Comparison of ENCODE assay signal across 1 cellular context in the genomic region with DNA sequence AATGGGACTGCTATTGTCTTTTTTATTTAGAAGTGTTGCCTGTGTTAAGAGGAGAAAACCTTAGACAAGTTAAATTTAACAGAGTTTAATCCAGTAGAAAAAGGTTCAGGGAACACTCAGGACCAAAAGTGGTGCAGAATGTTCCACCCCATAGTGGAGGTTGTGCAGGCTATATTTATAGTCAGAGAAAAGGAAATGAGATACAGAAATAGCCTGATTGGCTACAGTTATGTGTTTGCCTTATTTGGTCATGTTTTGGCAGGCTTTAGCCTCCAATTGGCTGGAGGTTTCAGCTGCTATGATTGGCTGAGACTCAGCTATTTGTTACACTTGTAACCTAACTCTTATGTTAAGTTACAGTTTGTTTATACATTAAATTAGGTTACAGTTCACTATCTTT.
TF ChIP-seq lines count a peak whose summit lies in the region.

No MANE protein-coding gene starts in this region.

TF ChIP-seq in SK-N-SH, 30 proteins besides CTCF, POLR2A, EP300 and RAD21 (continued from another document):
- TF ChIP-seq GATA2 (CRISPR knock-in tag; IDR thresholded peaks at IDR 0.05) (no peak), POLR2AphosphoS5 (IDR thresholded peaks at IDR 0.05; ENCODE audit: low read depth, low read length) (no peak), NRF1 (IDR thresholded peaks at IDR 0.05; ENCODE audit: low read depth, low read length) (no peak), RXRA (IDR thresholded peaks at IDR 0.05; ENCODE audit: borderline replicate concordance, low read depth) (no peak), RCOR1 (IDR thresholded peaks at IDR 0.05; ENCODE audit: low read length) (no peak), CHD2 (IDR thresholded peaks at IDR 0.05; ENCODE audit: low read length, partially characterized antibody) (no peak), TAF1 (IDR thresholded peaks at IDR 0.05; ENCODE audit: borderline replicate concordance, low read depth, low read length) (no peak), YY1 (IDR thresholded peaks at IDR 0.05; ENCODE audit: low read depth) (no peak), FOSL2 (IDR thresholded peaks at IDR 0.05; ENCODE audit: borderline replicate concordance, low read depth) (no peak)
- TF ChIP-seq, protein P1, sequence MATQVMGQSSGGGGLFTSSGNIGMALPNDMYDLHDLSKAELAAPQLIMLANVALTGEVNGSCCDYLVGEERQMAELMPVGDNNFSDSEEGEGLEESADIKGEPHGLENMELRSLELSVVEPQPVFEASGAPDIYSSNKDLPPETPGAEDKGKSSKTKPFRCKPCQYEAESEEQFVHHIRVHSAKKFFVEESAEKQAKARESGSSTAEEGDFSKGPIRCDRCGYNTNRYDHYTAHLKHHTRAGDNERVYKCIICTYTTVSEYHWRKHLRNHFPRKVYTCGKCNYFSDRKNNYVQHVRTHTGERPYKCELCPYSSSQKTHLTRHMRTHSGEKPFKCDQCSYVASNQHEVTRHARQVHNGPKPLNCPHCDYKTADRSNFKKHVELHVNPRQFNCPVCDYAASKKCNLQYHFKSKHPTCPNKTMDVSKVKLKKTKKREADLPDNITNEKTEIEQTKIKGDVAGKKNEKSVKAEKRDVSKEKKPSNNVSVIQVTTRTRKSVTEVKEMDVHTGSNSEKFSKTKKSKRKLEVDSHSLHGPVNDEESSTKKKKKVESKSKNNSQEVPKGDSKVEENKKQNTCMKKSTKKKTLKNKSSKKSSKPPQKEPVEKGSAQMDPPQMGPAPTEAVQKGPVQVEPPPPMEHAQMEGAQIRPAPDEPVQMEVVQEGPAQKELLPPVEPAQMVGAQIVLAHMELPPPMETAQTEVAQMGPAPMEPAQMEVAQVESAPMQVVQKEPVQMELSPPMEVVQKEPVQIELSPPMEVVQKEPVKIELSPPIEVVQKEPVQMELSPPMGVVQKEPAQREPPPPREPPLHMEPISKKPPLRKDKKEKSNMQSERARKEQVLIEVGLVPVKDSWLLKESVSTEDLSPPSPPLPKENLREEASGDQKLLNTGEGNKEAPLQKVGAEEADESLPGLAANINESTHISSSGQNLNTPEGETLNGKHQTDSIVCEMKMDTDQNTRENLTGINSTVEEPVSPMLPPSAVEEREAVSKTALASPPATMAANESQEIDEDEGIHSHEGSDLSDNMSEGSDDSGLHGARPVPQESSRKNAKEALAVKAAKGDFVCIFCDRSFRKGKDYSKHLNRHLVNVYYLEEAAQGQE (IDR thresholded peaks at IDR 0.05; ENCODE audit: low read depth, low read length) = no peak
- TF ChIP-seq, protein P2, sequence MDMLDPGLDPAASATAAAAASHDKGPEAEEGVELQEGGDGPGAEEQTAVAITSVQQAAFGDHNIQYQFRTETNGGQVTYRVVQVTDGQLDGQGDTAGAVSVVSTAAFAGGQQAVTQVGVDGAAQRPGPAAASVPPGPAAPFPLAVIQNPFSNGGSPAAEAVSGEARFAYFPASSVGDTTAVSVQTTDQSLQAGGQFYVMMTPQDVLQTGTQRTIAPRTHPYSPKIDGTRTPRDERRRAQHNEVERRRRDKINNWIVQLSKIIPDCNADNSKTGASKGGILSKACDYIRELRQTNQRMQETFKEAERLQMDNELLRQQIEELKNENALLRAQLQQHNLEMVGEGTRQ (IDR thresholded peaks at IDR 0.05; ENCODE audit: borderline replicate concordance, low read depth, low read length) = no peak
- TF ChIP-seq, protein P3, sequence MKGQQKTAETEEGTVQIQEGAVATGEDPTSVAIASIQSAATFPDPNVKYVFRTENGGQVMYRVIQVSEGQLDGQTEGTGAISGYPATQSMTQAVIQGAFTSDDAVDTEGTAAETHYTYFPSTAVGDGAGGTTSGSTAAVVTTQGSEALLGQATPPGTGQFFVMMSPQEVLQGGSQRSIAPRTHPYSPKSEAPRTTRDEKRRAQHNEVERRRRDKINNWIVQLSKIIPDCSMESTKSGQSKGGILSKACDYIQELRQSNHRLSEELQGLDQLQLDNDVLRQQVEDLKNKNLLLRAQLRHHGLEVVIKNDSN (IDR thresholded peaks at IDR 0.05; ENCODE audit: borderline replicate concordance, low read depth) = no peak
